In genomic region chr21:45883090-45883489, GRCh38 we compare ENCODE assay signal across 21 cellular contexts.
A peak's percentile ranks its signal among the peaks of the same experiment; 100 is the strongest.
DNase-seq lines count a peak whose midpoint lies in the region; ATAC-seq, FAIRE-seq and TF ChIP-seq lines count a peak whose summit lies in the region.
"Had no signal": no experiment of that assay in that cellular context is flagged by ENCODE, and none has a peak within 500 bp of the region (broad histone marks: within the 10 kb centered on the region; RNA-seq: fewer than 3 reads in every experiment).

No MANE protein-coding gene starts in this region.

- DNase-seq in HepG2 (ENCODE audit: low spot score) (no peak), right lobe of liver (no peak), RPMI8226 (peak; percentile 46), fibroblast of mammary gland (ENCODE audit: low read depth) (peak; percentile 14), immature natural killer cell (no peak), HPDE6-E6E7 (ENCODE audit: extremely low spot score) (no peak)
- DNase-seq: Caco-2; CD4-positive, CD25-positive, alpha-beta regulatory T cell; CD8-positive, alpha-beta T cell; DMS153; DND-41; H9 had no signal

- H3K4me1 Mint-ChIP-seq in immature natural killer cell, result peaks cover 27 to 33% of the 10 kb centered on the region in 2 donors
- H3K4me1 Mint-ChIP-seq: GM23338 had no signal

- H3K36me3 ChIP-seq in HepG2 (replicated peaks in 1 of 2; ENCODE audit: control insufficient read depth in 1 of 2, insufficient read depth in 2 of 2, low read length in 2 of 2) (no peaks in the 10 kb centered on the region), right lobe of liver (no peaks in the 10 kb centered on the region)
- H3K36me3 ChIP-seq: BLaER1 had no signal

- 45% methylated on average over 4 of the region's 4 CpGs for WGBS in HepG2 (ENCODE audit: low lambda C conversion rate)
- 70% methylated on average over 4 of the region's 4 CpGs for WGBS in right lobe of liver (ENCODE audit: insufficient coverage, low coverage, low lambda C conversion rate, missing lambda C conversion rate)

- CTCF ChIA-PET in HepG2 (lab: Yijun Ruan, JAX; ENCODE audit: low intra/inter-chr PET ratio, low total read pairs), result no interaction called here

- H3K9ac ChIP-seq in HepG2 (ENCODE audit: insufficient read depth, low read depth, low read length), result no peak overlapping the region
- H3K9ac ChIP-seq: BLaER1 had no signal

- no peaks in the 10 kb centered on the region for H4K20me1 ChIP-seq in HepG2 (ENCODE audit: insufficient read depth, low read length)

- H2AFZ ChIP-seq in HepG2 (ENCODE audit: low read length), result no peak overlapping the region
- H2AFZ ChIP-seq: GM23338 had no signal

- H3K27ac Mint-ChIP-seq in immature natural killer cell, result no peak overlapping the region
- H3K27ac Mint-ChIP-seq: B cell; CD4-positive, CD25-positive, alpha-beta regulatory T cell; GM23338; H9 had no signal

- H3K4me1 ChIP-seq in HepG2 (ENCODE audit: insufficient read depth, low read length) (0 out of 2 replicates have a peak, but pooled peaks cover 4% of the 10 kb centered on the region), right lobe of liver (no peaks in the 10 kb centered on the region)
- H3K4me1 ChIP-seq: Caco-2 had no signal

- POLR2A ChIA-PET in HepG2 (lab: Yijun Ruan, JAX), result no interaction called here

- H3K27me3 ChIP-seq in HepG2 (ENCODE audit: control insufficient read depth in 1 of 2, insufficient read depth in 2 of 2, low read length in 2 of 2) (peaks cover 10 to 61% of the 10 kb centered on the region in 2 experiments), right lobe of liver (no peaks in the 10 kb centered on the region)
- H3K27me3 ChIP-seq: BLaER1 had no signal

- H3K79me2 ChIP-seq in HepG2 (ENCODE audit: insufficient read depth, low read length), result no peaks in the 10 kb centered on the region

- TF ChIP-seq CTCF in HepG2 (CRISPR knock-in tag; IDR thresholded peaks at IDR 0.05), result no peak
- no peak for TF ChIP-seq CTCF in right lobe of liver (IDR thresholded peaks at IDR 0.05)
- TF ChIP-seq CTCF in fibroblast of mammary gland (conservative IDR thresholded peaks at IDR 0.05; ENCODE audit: control insufficient read depth, insufficient read depth, low read depth, low read length), result no peak

- TF ChIP-seq EP300 in HepG2 (IDR thresholded peaks at IDR 0.05; ENCODE audit: low read depth in 2 of 2, low read length in 2 of 2), result no peak
- TF ChIP-seq EP300 in HepG2 (CRISPR knock-in tag; IDR thresholded peaks at IDR 0.05; ENCODE audit: borderline replicate concordance), result no peak

- TF ChIP-seq POLR2A in HepG2 (IDR thresholded peaks at IDR 0.05; ENCODE audit: insufficient read depth in 1 of 2, low read depth in 2 of 2, low read length in 2 of 2) (no peak), right lobe of liver (IDR thresholded peaks at IDR 0.05) (no peak)

- peaks cover 12 to 28% (median 19%) of the 10 kb centered on the region in 3 donors for H3K27me3 Mint-ChIP-seq in immature natural killer cell (ENCODE audit: low read depth in 3 of 3)

- H3K4me2 ChIP-seq in HepG2 (ENCODE audit: low read depth, low read length), result no peak overlapping the region
- H3K4me2 ChIP-seq: BLaER1, GM23338 had no signal

- no peak overlapping the region for H3K27ac ChIP-seq in HepG2 (ENCODE audit: extremely low read length, insufficient read depth, low read length)
- H3K27ac ChIP-seq in right lobe of liver, result no peak overlapping the region
- H3K27ac ChIP-seq: BLaER1, C4-2B had no signal

- H3K9me3 Mint-ChIP-seq in immature natural killer cell, result peaks cover 0 to 7% (median 4%) of the 10 kb centered on the region in 6 donors
- H3K9me3 Mint-ChIP-seq: GM23338, H9 had no signal

- intact Hi-C loops in HepG2 (cut with micrococcal nuclease; ENCODE audit: unreplicated experiment) (no loop called here), right lobe of liver (cut with DNase I) (no loop called here)

- ATAC-seq in HepG2, result no peak
- no peak for ATAC-seq in right lobe of liver
- no peak for ATAC-seq in GM18502 (IDR thresholded peaks at IDR 0.05; ENCODE audit: poor library complexity, unreplicated experiment)
- ATAC-seq: CD8-positive, alpha-beta T cell; GM23338; HCT116 had no signal

- BruUV-seq in HepG2 (replicated peaks; lab: Mats Ljungman, UMichigan), result no TSS peak

- H3K36me3 Mint-ChIP-seq in immature natural killer cell, result no peaks in the 10 kb centered on the region
- H3K36me3 Mint-ChIP-seq: CD4-positive, CD25-positive, alpha-beta regulatory T cell; CD8-positive, alpha-beta T cell had no signal

- H3K9me3 ChIP-seq in HepG2 (ENCODE audit: low read length) (no peaks in the 10 kb centered on the region), right lobe of liver (no peaks in the 10 kb centered on the region)
- H3K9me3 ChIP-seq: BLaER1, Caco-2 had no signal

- no peak overlapping the region for H3K4me3 Mint-ChIP-seq in immature natural killer cell
- H3K4me3 Mint-ChIP-seq: B cell; CD8-positive, alpha-beta T cell; GM23338; H9 had no signal

- FAIRE-seq in HepG2 (lab: Jason Lieb, UNC), result no peak
- FAIRE-seq: G401.6, GM12892, GM19239 had no signal

- TF ChIP-seq RAD21 in HepG2 (CRISPR knock-in tag; IDR thresholded peaks at IDR 0.05), result no peak

- no peak overlapping the region for H3K4me3 ChIP-seq in HepG2 (replicated peaks in 1 of 3; ENCODE audit: insufficient read depth in 1 of 3, low read depth in 2 of 3, low read length in 3 of 3)
- H3K4me3 ChIP-seq in right lobe of liver, result no peak overlapping the region
- no peak overlapping the region for H3K4me3 ChIP-seq in fibroblast of mammary gland (ENCODE audit: control insufficient read depth, low read depth, low read length)
- H3K4me3 ChIP-seq: BLaER1, GM23338 had no signal

- in situ Hi-C loops in HepG2 (cut with HindIII; ENCODE audit: extremely low pct_ligation_motif_present, low pct_unique_long_range_greater_than_20kb), result no loop called here

TF ChIP-seq in HepG2, 621 proteins besides CTCF, POLR2A, EP300 and RAD21:
- peak; percentile 33; the same call in 1 of the 2 replicates for TF ChIP-seq MAFF (IDR thresholded peaks at IDR 0.05; ENCODE audit: low read depth, low read length)
- no peak for TF ChIP-seq ZNF7 (CRISPR knock-in tag; IDR thresholded peaks at IDR 0.05)
- peak; percentile 19 to 53; a peak in 2 of 4 replicates for TF ChIP-seq MAFK (conservative IDR thresholded peaks at IDR 0.05 in 1 of 2, IDR thresholded peaks at IDR 0.05 in 1 of 2; ENCODE audit: low read length in 2 of 2)
TF ChIP-seq in HepG2: peak in this region for 2.

Comparison
In these comparisons a context has a peak if more than half of its experiments do, and no peak if none do; other contexts are left out.
1. DNase-seq: peak in RPMI8226 (single experiment) and fibroblast of mammary gland (single experiment); none in HepG2 (single experiment), right lobe of liver (0 of 3), immature natural killer cell (0 of 3) and HPDE6-E6E7 (single experiment).